In genomic region chr7:38299275-38299931, GRCh38 we compare ENCODE assay signal across 26 cellular contexts.
DNase-seq lines count a peak whose midpoint lies in the region; ATAC-seq, FAIRE-seq and TF ChIP-seq lines count a peak whose summit lies in the region.
"Had no signal": no experiment of that assay in that cellular context is flagged by ENCODE, and none has a peak within 500 bp of the region (broad histone marks: within the 10 kb centered on the region; RNA-seq: fewer than 3 reads in every experiment).

No MANE protein-coding gene starts in this region.

- no peak for DNase-seq in activated T-cell treated with anti-CD3 and anti-CD28 coated beads, Interleukin-2, amount 50 U/mL, for 24 hours
- DNase-seq in activated T-cell treated with anti-CD3 and anti-CD28 coated beads for 4 hours (no peak), GM12892 (ENCODE audit: insufficient read length) (no peak), natural killer cell (no peak), EL (no peak), putamen (ENCODE audit: low spot score) (no peak)
- DNase-seq in activated T-helper 2 cell treated with anti-CD3 and anti-CD28 coated beads, Interferon-gamma antibody, Interleukin-2, Interleukin-4, amounts not matched to agents 10 μg/mL and 5 μg/mL and 100 μg/mL, durations not matched to agents 14 hours and 24 hours and 36 hours (ENCODE audit: low spot score), result no peak
- DNase-seq: C1 segment of cervical spinal cord; dorsolateral prefrontal cortex; HFFc6; islet precursor cell; KBM-7; left ventricle myocardium superior; MM.1S; NCI-H1417 treated with DMSO at 0.1 percent for 48 hours; NCI-H2081 treated with DMSO at 0.1 percent for 48 hours; ovary; PC-3; spleen; stimulated activated CD4-positive, alpha-beta T cell treated with anti-CD3 and anti-CD28 coated beads, Interleukin-2, amount 100 ng/mL, for 48 hours had no signal

- peaks cover 2% of the 10 kb centered on the region for H3K4me1 Mint-ChIP-seq in activated T-cell treated with anti-CD3 and anti-CD28 coated beads, Interleukin-2, amount 50 U/mL, for 24 hours (ENCODE audit: low read depth)
- peaks cover 1% of the 10 kb centered on the region for H3K4me1 Mint-ChIP-seq in activated T-helper 2 cell treated with anti-CD3 and anti-CD28 coated beads, Interferon-gamma antibody, Interleukin-2, Interleukin-4, amounts not matched to agents 10 μg/mL and 5 μg/mL and 100 μg/mL, durations not matched to agents 14 hours and 24 hours and 36 hours (ENCODE audit: low read depth)
- peaks cover 85 to 92% of the 10 kb centered on the region in 2 donors for H3K4me1 Mint-ChIP-seq in natural killer cell
- H3K4me1 Mint-ChIP-seq: nephron had no signal

- peak overlapping the region; percentile 77 for H3K4me3 Mint-ChIP-seq in activated T-cell treated with anti-CD3 and anti-CD28 coated beads, Interleukin-2, amount 50 U/mL, for 24 hours
- peak overlapping the region; percentile 73 for H3K4me3 Mint-ChIP-seq in activated T-helper 2 cell treated with anti-CD3 and anti-CD28 coated beads, Interferon-gamma antibody, Interleukin-2, Interleukin-4, amounts not matched to agents 10 μg/mL and 5 μg/mL and 100 μg/mL, durations not matched to agents 14 hours and 24 hours and 36 hours (ENCODE audit: low read depth)
- peak overlapping the region; percentile 99 for H3K4me3 Mint-ChIP-seq in natural killer cell
- H3K4me3 Mint-ChIP-seq: HFFc6; nephron; stimulated activated memory B cell treated with anti-CD40 and anti-IgM and Interleukin-4, amounts not matched to agents 10 μg/mL and 1 μg/mL and 100 μg/mL, for 72 hours had no signal

- no peak for TF ChIP-seq POLR2A in GM12892 (IDR thresholded peaks at IDR 0.05; ENCODE audit: low read depth, low read length)

- FAIRE-seq in GM12892 (lab: Jason Lieb, UNC), result peak; percentile 14
- FAIRE-seq: endothelial cell of umbilical vein had no signal

- no peaks in the 10 kb centered on the region for H3K36me3 Mint-ChIP-seq in activated T-cell treated with anti-CD3 and anti-CD28 coated beads, Interleukin-2, amount 50 U/mL, for 24 hours (ENCODE audit: low read depth)
- no peaks in the 10 kb centered on the region for H3K36me3 Mint-ChIP-seq in activated T-helper 2 cell treated with anti-CD3 and anti-CD28 coated beads, Interferon-gamma antibody, Interleukin-2, Interleukin-4, amounts not matched to agents 10 μg/mL and 5 μg/mL and 100 μg/mL, durations not matched to agents 14 hours and 24 hours and 36 hours (ENCODE audit: low read depth)
- H3K36me3 Mint-ChIP-seq in natural killer cell, result peaks cover 19% of the 10 kb centered on the region
- H3K36me3 Mint-ChIP-seq: stimulated activated memory B cell treated with anti-CD40 and anti-IgM and Interleukin-4, amounts not matched to agents 10 μg/mL and 1 μg/mL and 100 μg/mL, for 72 hours had no signal

- ATAC-seq in natural killer cell, result peak; percentile 15 to 58 (median 37)
- ATAC-seq in HG03457 (IDR thresholded peaks at IDR 0.05; ENCODE audit: unreplicated experiment), result no peak
- ATAC-seq: activated CD4-positive, CD25-positive, alpha-beta regulatory T cell treated with anti-CD3 and anti-CD28 coated beads, Interleukin-2, amount 50 U/mL, for 24 hours; left ventricle myocardium superior; PC-3; Right ventricle myocardium inferior; stimulated activated memory B cell treated with anti-CD40 and anti-IgM and Interleukin-4, amounts not matched to agents 10 μg/mL and 1 μg/mL and 100 μg/mL, for 72 hours had no signal

- peak overlapping the region; percentile 68 for H3K27ac Mint-ChIP-seq in activated T-cell treated with anti-CD3 and anti-CD28 coated beads, Interleukin-2, amount 50 U/mL, for 24 hours
- no peak overlapping the region for H3K27ac Mint-ChIP-seq in activated T-helper 2 cell treated with anti-CD3 and anti-CD28 coated beads, Interferon-gamma antibody, Interleukin-2, Interleukin-4, amounts not matched to agents 10 μg/mL and 5 μg/mL and 100 μg/mL, durations not matched to agents 14 hours and 24 hours and 36 hours
- H3K27ac Mint-ChIP-seq in natural killer cell, result peak overlapping the region; percentile 95 to 99
- H3K27ac Mint-ChIP-seq: HFFc6; nephron; stimulated activated memory B cell treated with anti-CD40 and anti-IgM and Interleukin-4, amounts not matched to agents 10 μg/mL and 1 μg/mL and 100 μg/mL, for 72 hours had no signal

- H3K9me3 Mint-ChIP-seq in activated T-cell treated with anti-CD3 and anti-CD28 coated beads, Interleukin-2, amount 50 U/mL, for 24 hours, result no peaks in the 10 kb centered on the region
- H3K9me3 Mint-ChIP-seq in activated T-helper 2 cell treated with anti-CD3 and anti-CD28 coated beads, Interferon-gamma antibody, Interleukin-2, Interleukin-4, amounts not matched to agents 10 μg/mL and 5 μg/mL and 100 μg/mL, durations not matched to agents 14 hours and 24 hours and 36 hours, result no peaks in the 10 kb centered on the region
- H3K9me3 Mint-ChIP-seq in natural killer cell, result no peaks in the 10 kb centered on the region
- H3K9me3 Mint-ChIP-seq: HFFc6; nephron; stimulated activated memory B cell treated with anti-CD40 and anti-IgM and Interleukin-4, amounts not matched to agents 10 μg/mL and 1 μg/mL and 100 μg/mL, for 72 hours had no signal

- TF ChIP-seq CTCF in natural killer cell (IDR thresholded peaks at IDR 0.05), result no peak

- intact Hi-C loops in activated T-helper 2 cell treated with anti-CD3 and anti-CD28 coated beads, Interferon-gamma antibody, Interleukin-2, Interleukin-4, amounts not matched to agents 10 μg/mL and 5 μg/mL and 100 μg/mL, durations not matched to agents 14 hours and 24 hours and 36 hours (cut with micrococcal nuclease), result no loop called here
- intact Hi-C loops in natural killer cell (cut with micrococcal nuclease), result no loop called here

- no peaks in the 10 kb centered on the region for H3K27me3 Mint-ChIP-seq in activated T-cell treated with anti-CD3 and anti-CD28 coated beads, Interleukin-2, amount 50 U/mL, for 24 hours
- no peaks in the 10 kb centered on the region for H3K27me3 Mint-ChIP-seq in activated T-helper 2 cell treated with anti-CD3 and anti-CD28 coated beads, Interferon-gamma antibody, Interleukin-2, Interleukin-4, amounts not matched to agents 10 μg/mL and 5 μg/mL and 100 μg/mL, durations not matched to agents 14 hours and 24 hours and 36 hours (ENCODE audit: low read depth)
- no peaks in the 10 kb centered on the region for H3K27me3 Mint-ChIP-seq in natural killer cell (ENCODE audit: low read depth in 2 of 2)
